In genomic region chr1:57007948-57008347, GRCh38 we compare ENCODE assay signal across 27 cellular contexts. TPM values are rescaled to one million over a fixed set of nuclear protein-coding genes. Genes with fewer than 3 reads are reported as not detected.
DNase-seq lines count a peak whose midpoint lies in the region; ATAC-seq and TF ChIP-seq lines count a peak whose summit lies in the region.
"Had no signal": no experiment of that assay in that cellular context is flagged by ENCODE, and none has a peak within 500 bp of the region (broad histone marks: within the 10 kb centered on the region; RNA-seq: fewer than 3 reads in every experiment).

No MANE protein-coding gene starts in this region.

- H3K56ac ChIP-seq in H9 (ENCODE audit: insufficient read length, low read depth, low read length): no peak overlapping the region

- no peak overlapping the region for H3K23ac ChIP-seq in H9 (ENCODE audit: insufficient read length, low read depth, low read length)

- no peak overlapping the region for H3K4ac ChIP-seq in H9 (ENCODE audit: low read depth, low read length)

- H3K79me1 ChIP-seq in H9 (ENCODE audit: insufficient read depth, low read depth, low read length, poor library complexity, severe bottlenecking): no peaks in the 10 kb centered on the region

- H3K9me3 Mint-ChIP-seq in H9: no peaks in the 10 kb centered on the region
- H3K9me3 Mint-ChIP-seq: GM23338 had no signal

- H3K4me1 ChIP-seq in H9 (ENCODE audit: insufficient read depth, low read length): no peaks in the 10 kb centered on the region
- H3K4me1 ChIP-seq: Caco-2, Peyer's patch, SJSA1 had no signal

- intact Hi-C loops in left cardiac atrium (cut with DNase I) (no loop called here), Right ventricle myocardium inferior (cut with DNase I) (no loop called here), left ventricle myocardium superior (cut with micrococcal nuclease) (no loop called here)

- no peak overlapping the region for H4K8ac ChIP-seq in H9 (replicated peaks; ENCODE audit: insufficient read length, low read depth, low read length)

- no peak overlapping the region for H3K4me2 ChIP-seq in H9 (ENCODE audit: insufficient read depth, insufficient read length, low read length)
- H3K4me2 ChIP-seq: BLaER1 treated with 17β-estradiol and CSF1 and Interleukin-3, amounts not matched to agents 10 nM and 100 nM; GM23338 had no signal

- no peak overlapping the region for H3K14ac ChIP-seq in H9 (ENCODE audit: insufficient read depth, low read length)

- H3K9me3 ChIP-seq in H9 (ENCODE audit: control insufficient read depth, low read depth, low read length): no peaks in the 10 kb centered on the region
- H3K9me3 ChIP-seq: BLaER1 treated with 17β-estradiol and CSF1 and Interleukin-3, amounts not matched to agents 10 nM and 100 nM; Caco-2; MG63; Peyer's patch; SJSA1 had no signal

- WGBS in H9 (ENCODE audit: extremely low coverage, insufficient read length, low lambda C conversion rate): no CpG with 5 or more reads among the region's 2 CpGs

- no peak overlapping the region for H2BK12ac ChIP-seq in H9 (ENCODE audit: insufficient read length, low read depth, low read length)

- H2AFZ ChIP-seq in H9 (ENCODE audit: low read length): no peak overlapping the region
- H2AFZ ChIP-seq: GM23338 had no signal

- H3K4me3 Mint-ChIP-seq in H9: no peak overlapping the region
- H3K4me3 Mint-ChIP-seq: CD4-positive, alpha-beta memory T cell; GM23338 had no signal

- H2BK15ac ChIP-seq in H9 (ENCODE audit: low read depth, low read length): no peak overlapping the region

- no peaks in the 10 kb centered on the region for H3K27me3 ChIP-seq in H9 (ENCODE audit: insufficient read depth, low read length)
- H3K27me3 ChIP-seq: BLaER1 treated with 17β-estradiol and CSF1 and Interleukin-3, amounts not matched to agents 10 nM and 100 nM; MG63; Peyer's patch had no signal

- H2AK5ac ChIP-seq in H9 (ENCODE audit: insufficient read length, low read length): no peak overlapping the region

- no peak overlapping the region for H2BK120ac ChIP-seq in H9 (ENCODE audit: low read depth, low read length, poor library complexity, severe bottlenecking)

- DNase-seq in left cardiac atrium (no peak), Right ventricle myocardium inferior (ENCODE audit: missing footprints) (no peak), NCI-H524 treated with DMSO at 0.1 percent for 48 hours (lab: John Stamatoyannopoulos, UW) (peak; percentile 71), left ventricle myocardium superior (no peak), medulla oblongata (ENCODE audit: extremely low spot score) (no peak), H9 (no peak)
- no peak for DNase-seq in activated CD8-positive, alpha-beta memory T cell treated with anti-CD3 and anti-CD28 coated beads, Interleukin-2, amount 50 U/mL, for 4 hours
- DNase-seq: Caco-2; CD4-positive, alpha-beta memory T cell; DMS153; HCEC 1CT; MG63; NCI-H1417 treated with DMSO at 0.1 percent for 48 hours; NCI-H187; NCI-H226; NCI-H510A treated with DMSO at 0.1 percent for 48 hours; Peyer's patch had no signal

- H2BK5ac ChIP-seq in H9 (ENCODE audit: insufficient read length, low read length): no peak overlapping the region

- no peak overlapping the region for H3K27ac ChIP-seq in H9 (ENCODE audit: insufficient read length, low read depth, low read length)
- H3K27ac ChIP-seq: BLaER1 treated with 17β-estradiol and CSF1 and Interleukin-3, amounts not matched to agents 10 nM and 100 nM; HL-60; Peyer's patch; SJSA1 had no signal

- no peak overlapping the region for H3K9ac ChIP-seq in H9 (ENCODE audit: extremely low read depth, insufficient read length, low read length)
- H3K9ac ChIP-seq: BLaER1 treated with 17β-estradiol and CSF1 and Interleukin-3, amounts not matched to agents 10 nM and 100 nM had no signal

- H3K27ac Mint-ChIP-seq in H9: no peak overlapping the region
- H3K27ac Mint-ChIP-seq: CD4-positive, alpha-beta memory T cell; GM23338 had no signal

- no peak overlapping the region for H4K91ac ChIP-seq in H9 (ENCODE audit: insufficient read length, low read depth, low read length)

- H3T11ph ChIP-seq in H9 (ENCODE audit: low read length): no peak overlapping the region

- ATAC-seq in left cardiac atrium (peak; percentile 53 to 77), Right ventricle myocardium inferior (no peak), left ventricle myocardium superior (peak; percentile 72)
- ATAC-seq: GM23338, HepG2, K562 had no signal

- H3K27me3 Mint-ChIP-seq in H9 (ENCODE audit: low read depth): no peaks in the 10 kb centered on the region; the same call in 1 of the 2 replicates
- H3K27me3 Mint-ChIP-seq: CD4-positive, alpha-beta memory T cell had no signal

- H3K36me3 Mint-ChIP-seq in H9 (ENCODE audit: insufficient read depth in 1 of 3, low read depth in 3 of 3): no peaks in the 10 kb centered on the region

- H4K20me1 ChIP-seq in H9 (ENCODE audit: control insufficient read depth, insufficient read depth, insufficient read length): no peaks in the 10 kb centered on the region
- H4K20me1 ChIP-seq: BLaER1 treated with 17β-estradiol and CSF1 and Interleukin-3, amounts not matched to agents 10 nM and 100 nM had no signal

- H3K23me2 ChIP-seq in H9 (ENCODE audit: insufficient read length, low read depth, low read length, poor library complexity, severe bottlenecking): no peaks in the 10 kb centered on the region

- no peak overlapping the region for H3K18ac ChIP-seq in H9 (ENCODE audit: insufficient read length, low read depth, low read length)

- H4K5ac ChIP-seq in H9 (ENCODE audit: insufficient read length, low read depth, low read length): no peak overlapping the region

- no peak for TF ChIP-seq CTCF in H9 (conservative IDR thresholded peaks at IDR 0.05)

- H3K79me2 ChIP-seq in H9 (ENCODE audit: insufficient read depth, low read length): no peaks in the 10 kb centered on the region

- H2BK20ac ChIP-seq in H9 (ENCODE audit: low read depth, low read length, poor library complexity, severe bottlenecking): no peak overlapping the region

- H3K4me1 Mint-ChIP-seq in H9: no peaks in the 10 kb centered on the region
- H3K4me1 Mint-ChIP-seq: CD4-positive, alpha-beta memory T cell; GM23338 had no signal

RNA-seq across cellular contexts. Expression of gene C8B, which starts 42.1 kb away (rescaled TPM):
- total RNA-seq in left cardiac atrium: not detected
- not detected for total RNA-seq in Right ventricle myocardium inferior
- total RNA-seq in left ventricle myocardium superior: not detected
- not detected in 2 replicates for total RNA-seq in H9 (2021)
- total RNA-seq: Caco-2; CD4-positive, alpha-beta memory T cell; G401; GM23338; HT-29; K562; LHCN-M2; OCI-LY7; Peyer's patch; SJSA1 had no signal
